ENCODE assay signal across 2 cellular contexts in genomic region chr17:48912476-48912875, GRCh38.
TF ChIP-seq lines count a peak whose summit lies in the region.

No MANE protein-coding gene starts in this region.

TF ChIP-seq in SK-N-SH, 30 proteins besides CTCF, POLR2A, EP300 and RAD21 (continued from another document):
- TF ChIP-seq USF2 (IDR thresholded peaks at IDR 0.05; ENCODE audit: borderline replicate concordance, low read depth, low read length): no peak
- no peak for TF ChIP-seq GABPA (IDR thresholded peaks at IDR 0.05; ENCODE audit: low read depth)
- no peak for TF ChIP-seq TCF12 (IDR thresholded peaks at IDR 0.05)
- no peak for TF ChIP-seq IRF3 (IDR thresholded peaks at IDR 0.05; ENCODE audit: low read depth, low read length)
- TF ChIP-seq JUND (IDR thresholded peaks at IDR 0.05): no peak
- TF ChIP-seq NRF1 (IDR thresholded peaks at IDR 0.05; ENCODE audit: low read depth, low read length): no peak

TF ChIP-seq in SK-N-SH treated with all-trans-retinoic acid at 6 μM for 48 hours, 23 proteins besides CTCF, POLR2A, EP300 and RAD21 (continued from another document):
- no peak for TF ChIP-seq POU6F1 (CRISPR knock-in tag; IDR thresholded peaks at IDR 0.05; ENCODE audit: borderline replicate concordance, low read depth)
- no peak for TF ChIP-seq CREB5 (CRISPR knock-in tag; IDR thresholded peaks at IDR 0.05; ENCODE audit: low read depth)
- TF ChIP-seq ZNF70 (CRISPR knock-in tag; IDR thresholded peaks at IDR 0.05): no peak
- TF ChIP-seq OSR1 (CRISPR knock-in tag; IDR thresholded peaks at IDR 0.05): no peak
- no peak for TF ChIP-seq ZC3H10 (CRISPR knock-in tag; IDR thresholded peaks at IDR 0.05)
- TF ChIP-seq ZNF565 (CRISPR knock-in tag; conservative IDR thresholded peaks at IDR 0.05; ENCODE audit: low read depth): no peak
- no peak for TF ChIP-seq ESRRG (CRISPR knock-in tag; IDR thresholded peaks at IDR 0.05)
- TF ChIP-seq CSRNP3 (CRISPR knock-in tag; IDR thresholded peaks at IDR 0.05): no peak
- no peak for TF ChIP-seq PPARA (CRISPR knock-in tag; IDR thresholded peaks at IDR 0.05; ENCODE audit: borderline replicate concordance)
- no peak for TF ChIP-seq PATZ1 (CRISPR knock-in tag; IDR thresholded peaks at IDR 0.05; ENCODE audit: borderline replicate concordance)
